1 cellular context compared by ENCODE assay signal in the genomic region with DNA sequence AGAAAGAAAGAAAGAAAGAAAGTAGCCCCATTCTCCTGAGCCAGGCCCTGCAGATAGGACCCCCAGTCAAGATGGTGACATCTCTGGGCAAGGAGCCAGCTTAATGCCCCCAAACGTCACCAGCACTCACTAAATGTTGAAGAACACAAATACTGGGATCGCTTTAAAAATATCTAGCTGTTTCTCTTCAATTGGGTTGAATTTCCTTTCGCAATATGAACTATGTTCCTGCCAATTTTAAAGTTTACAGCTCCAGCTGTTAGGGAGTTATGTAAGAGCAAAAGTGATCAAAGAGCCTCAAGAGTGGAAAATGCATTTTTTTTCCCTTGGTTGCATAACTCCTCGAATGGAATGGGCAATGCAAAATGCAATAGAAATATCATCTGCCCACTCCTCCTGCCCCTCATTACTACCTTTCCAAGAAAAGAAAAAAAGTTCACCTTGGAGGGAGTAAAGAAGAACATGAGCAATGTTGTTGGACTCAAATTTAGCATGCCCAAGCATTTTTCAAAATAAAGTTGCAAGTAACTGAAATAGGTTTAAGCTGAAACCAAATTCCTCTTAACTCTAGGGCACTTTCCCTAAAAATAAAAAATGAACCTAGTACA.
TF ChIP-seq lines count a peak whose summit lies in the region.

No MANE protein-coding gene starts in this region.

TF ChIP-seq in HepG2, 621 proteins besides CTCF, POLR2A, EP300 and RAD21 (continued from another document):
- TF ChIP-seq, protein P1, sequence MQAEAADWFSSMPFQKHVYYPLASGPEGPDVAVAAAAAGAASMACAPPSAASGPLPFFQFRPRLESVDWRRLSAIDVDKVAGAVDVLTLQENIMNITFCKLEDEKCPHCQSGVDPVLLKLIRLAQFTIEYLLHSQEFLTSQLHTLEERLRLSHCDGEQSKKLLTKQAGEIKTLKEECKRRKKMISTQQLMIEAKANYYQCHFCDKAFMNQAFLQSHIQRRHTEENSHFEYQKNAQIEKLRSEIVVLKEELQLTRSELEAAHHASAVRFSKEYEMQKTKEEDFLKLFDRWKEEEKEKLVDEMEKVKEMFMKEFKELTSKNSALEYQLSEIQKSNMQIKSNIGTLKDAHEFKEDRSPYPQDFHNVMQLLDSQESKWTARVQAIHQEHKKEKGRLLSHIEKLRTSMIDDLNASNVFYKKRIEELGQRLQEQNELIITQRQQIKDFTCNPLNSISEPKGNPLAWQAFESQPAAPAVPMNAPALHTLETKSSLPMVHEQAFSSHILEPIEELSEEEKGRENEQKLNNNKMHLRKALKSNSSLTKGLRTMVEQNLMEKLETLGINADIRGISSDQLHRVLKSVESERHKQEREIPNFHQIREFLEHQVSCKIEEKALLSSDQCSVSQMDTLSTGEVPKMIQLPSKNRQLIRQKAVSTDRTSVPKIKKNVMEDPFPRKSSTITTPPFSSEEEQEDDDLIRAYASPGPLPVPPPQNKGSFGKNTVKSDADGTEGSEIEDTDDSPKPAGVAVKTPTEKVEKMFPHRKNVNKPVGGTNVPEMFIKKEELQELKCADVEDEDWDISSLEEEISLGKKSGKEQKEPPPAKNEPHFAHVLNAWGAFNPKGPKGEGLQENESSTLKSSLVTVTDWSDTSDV (CRISPR knock-in tag; IDR thresholded peaks at IDR 0.05) = no peak
- no peak for TF ChIP-seq CREB1 (IDR thresholded peaks at IDR 0.05)
- peak; percentile 50 for TF ChIP-seq CREB1 (CRISPR knock-in tag; IDR thresholded peaks at IDR 0.05)
- TF ChIP-seq CHD2 (IDR thresholded peaks at IDR 0.05; ENCODE audit: low read depth, low read length) = no peak
- peak; percentile 79; the same call in 1 of the 2 replicates for TF ChIP-seq ISL2 (CRISPR knock-in tag; IDR thresholded peaks at IDR 0.05)
- 0 out of 2 replicates have a peak, but pooled peaks have one; percentile 30 for TF ChIP-seq MED13 (CRISPR knock-in tag; IDR thresholded peaks at IDR 0.05)
- TF ChIP-seq ZNF12 (CRISPR knock-in tag; IDR thresholded peaks at IDR 0.05) = peak; percentile 34; the same call in 1 of the 2 replicates
- TF ChIP-seq NR2C2 (CRISPR knock-in tag; IDR thresholded peaks at IDR 0.05; ENCODE audit: borderline replicate concordance) = peak; percentile 32; the same call in 1 of the 2 replicates
